In genomic region chr4:2536193-2537010, GRCh38 we compare ENCODE assay signal across 1 cellular context.
TF ChIP-seq lines count a peak whose summit lies in the region.

TSS of gene FAM193A (plus strand) at chr4:2536647. CDS start at chr4:2536916, 269 bp downstream.

TF ChIP-seq in H1, 55 proteins besides CTCF, POLR2A, EP300 and RAD21:
- no peak; the same call in 1 of the 2 replicates for TF ChIP-seq SP4 (IDR thresholded peaks at IDR 0.05; ENCODE audit: low read length)
- TF ChIP-seq POU5F1 (IDR thresholded peaks at IDR 0.05; ENCODE audit: low read depth, low read length) = no peak
- no peak for TF ChIP-seq BCL11A (IDR thresholded peaks at IDR 0.05; ENCODE audit: low read depth in 2 of 2, low read length in 2 of 2)
- 0 out of 2 replicates have a peak, but pooled peaks have one; percentile 28 for TF ChIP-seq JUN (IDR thresholded peaks at IDR 0.05; ENCODE audit: low read depth, low read length)
- TF ChIP-seq GTF2F1 (IDR thresholded peaks at IDR 0.05; ENCODE audit: borderline replicate concordance, low read depth, low read length) = no peak
- TF ChIP-seq NANOG (IDR thresholded peaks at IDR 0.05; ENCODE audit: insufficient read depth, low read depth, low read length, poor library complexity, severe bottlenecking) = peak; percentile 46
- peak; percentile 77; the same call in 1 of the 2 replicates for TF ChIP-seq YY1 (IDR thresholded peaks at IDR 0.05; ENCODE audit: low read depth, low read length)
- peak; percentile 83 for TF ChIP-seq SIX5 (IDR thresholded peaks at IDR 0.05; ENCODE audit: low read depth, low read length)
- no peak for TF ChIP-seq GABPA (IDR thresholded peaks at IDR 0.05; ENCODE audit: borderline replicate concordance, insufficient read depth, low read length)
- TF ChIP-seq TCF12 (IDR thresholded peaks at IDR 0.05; ENCODE audit: low read depth, low read length) = no peak
- TF ChIP-seq SP1 (IDR thresholded peaks at IDR 0.05; ENCODE audit: low read depth, low read length) = peak; percentile 48; the same call in 1 of the 2 replicates
- TF ChIP-seq MAX (IDR thresholded peaks at IDR 0.05) = 0 out of 2 replicates have a peak, but pooled peaks have one; percentile 37
- no peak for TF ChIP-seq EZH2 (IDR thresholded peaks at IDR 0.05; ENCODE audit: low read depth, low read length, severe bottlenecking)
- peak; percentile 75 for TF ChIP-seq TAF1 (IDR thresholded peaks at IDR 0.05; ENCODE audit: low read depth, low read length)
- TF ChIP-seq JUND (IDR thresholded peaks at IDR 0.05; ENCODE audit: low read length) = peak; percentile 79
- TF ChIP-seq SP2 (IDR thresholded peaks at IDR 0.05; ENCODE audit: low read length) = no peak
- no peak for TF ChIP-seq CTBP2 (IDR thresholded peaks at IDR 0.05; ENCODE audit: borderline replicate concordance, insufficient read depth, insufficient read length, low read length)
- no peak for TF ChIP-seq RXRA (IDR thresholded peaks at IDR 0.05; ENCODE audit: insufficient read depth, low read depth, low read length)
- TF ChIP-seq TAF7 (optimal IDR thresholded peaks at IDR 0.05; ENCODE audit: borderline replicate concordance, low read depth, low read length) = peak; percentile 10
- TF ChIP-seq HDAC2 (IDR thresholded peaks at IDR 0.05; ENCODE audit: borderline replicate concordance in 1 of 2, low read depth in 2 of 2, low read length in 2 of 2) = no peak
- no peak for TF ChIP-seq CHD2 (IDR thresholded peaks at IDR 0.05; ENCODE audit: low read length)
- TF ChIP-seq ATF2 (IDR thresholded peaks at IDR 0.05; ENCODE audit: low read length) = no peak
- TF ChIP-seq HDAC6 (IDR thresholded peaks at IDR 0.05; ENCODE audit: low read depth, low read length) = no peak
- no peak for TF ChIP-seq RFX5 (IDR thresholded peaks at IDR 0.05; ENCODE audit: borderline replicate concordance, low read depth, low read length)
- no peak for TF ChIP-seq ZNF274 (IDR thresholded peaks at IDR 0.05; ENCODE audit: borderline replicate concordance, extremely low read depth, low read length)
- TF ChIP-seq EGR1 (IDR thresholded peaks at IDR 0.05; ENCODE audit: borderline replicate concordance, low read depth, low read length) = peak; percentile 61; the same call in 1 of the 2 replicates
- peak; percentile 86 for TF ChIP-seq CREB1 (IDR thresholded peaks at IDR 0.05)
- TF ChIP-seq, protein P1, sequence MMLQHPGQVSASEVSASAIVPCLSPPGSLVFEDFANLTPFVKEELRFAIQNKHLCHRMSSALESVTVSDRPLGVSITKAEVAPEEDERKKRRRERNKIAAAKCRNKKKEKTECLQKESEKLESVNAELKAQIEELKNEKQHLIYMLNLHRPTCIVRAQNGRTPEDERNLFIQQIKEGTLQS (IDR thresholded peaks at IDR 0.05; ENCODE audit: insufficient read depth, low read depth, low read length) = 0 out of 2 replicates have a peak, but pooled peaks have one; percentile 25
- no peak for TF ChIP-seq NRF1 (IDR thresholded peaks at IDR 0.05; ENCODE audit: low read depth, low read length)
- TF ChIP-seq, protein P2, sequence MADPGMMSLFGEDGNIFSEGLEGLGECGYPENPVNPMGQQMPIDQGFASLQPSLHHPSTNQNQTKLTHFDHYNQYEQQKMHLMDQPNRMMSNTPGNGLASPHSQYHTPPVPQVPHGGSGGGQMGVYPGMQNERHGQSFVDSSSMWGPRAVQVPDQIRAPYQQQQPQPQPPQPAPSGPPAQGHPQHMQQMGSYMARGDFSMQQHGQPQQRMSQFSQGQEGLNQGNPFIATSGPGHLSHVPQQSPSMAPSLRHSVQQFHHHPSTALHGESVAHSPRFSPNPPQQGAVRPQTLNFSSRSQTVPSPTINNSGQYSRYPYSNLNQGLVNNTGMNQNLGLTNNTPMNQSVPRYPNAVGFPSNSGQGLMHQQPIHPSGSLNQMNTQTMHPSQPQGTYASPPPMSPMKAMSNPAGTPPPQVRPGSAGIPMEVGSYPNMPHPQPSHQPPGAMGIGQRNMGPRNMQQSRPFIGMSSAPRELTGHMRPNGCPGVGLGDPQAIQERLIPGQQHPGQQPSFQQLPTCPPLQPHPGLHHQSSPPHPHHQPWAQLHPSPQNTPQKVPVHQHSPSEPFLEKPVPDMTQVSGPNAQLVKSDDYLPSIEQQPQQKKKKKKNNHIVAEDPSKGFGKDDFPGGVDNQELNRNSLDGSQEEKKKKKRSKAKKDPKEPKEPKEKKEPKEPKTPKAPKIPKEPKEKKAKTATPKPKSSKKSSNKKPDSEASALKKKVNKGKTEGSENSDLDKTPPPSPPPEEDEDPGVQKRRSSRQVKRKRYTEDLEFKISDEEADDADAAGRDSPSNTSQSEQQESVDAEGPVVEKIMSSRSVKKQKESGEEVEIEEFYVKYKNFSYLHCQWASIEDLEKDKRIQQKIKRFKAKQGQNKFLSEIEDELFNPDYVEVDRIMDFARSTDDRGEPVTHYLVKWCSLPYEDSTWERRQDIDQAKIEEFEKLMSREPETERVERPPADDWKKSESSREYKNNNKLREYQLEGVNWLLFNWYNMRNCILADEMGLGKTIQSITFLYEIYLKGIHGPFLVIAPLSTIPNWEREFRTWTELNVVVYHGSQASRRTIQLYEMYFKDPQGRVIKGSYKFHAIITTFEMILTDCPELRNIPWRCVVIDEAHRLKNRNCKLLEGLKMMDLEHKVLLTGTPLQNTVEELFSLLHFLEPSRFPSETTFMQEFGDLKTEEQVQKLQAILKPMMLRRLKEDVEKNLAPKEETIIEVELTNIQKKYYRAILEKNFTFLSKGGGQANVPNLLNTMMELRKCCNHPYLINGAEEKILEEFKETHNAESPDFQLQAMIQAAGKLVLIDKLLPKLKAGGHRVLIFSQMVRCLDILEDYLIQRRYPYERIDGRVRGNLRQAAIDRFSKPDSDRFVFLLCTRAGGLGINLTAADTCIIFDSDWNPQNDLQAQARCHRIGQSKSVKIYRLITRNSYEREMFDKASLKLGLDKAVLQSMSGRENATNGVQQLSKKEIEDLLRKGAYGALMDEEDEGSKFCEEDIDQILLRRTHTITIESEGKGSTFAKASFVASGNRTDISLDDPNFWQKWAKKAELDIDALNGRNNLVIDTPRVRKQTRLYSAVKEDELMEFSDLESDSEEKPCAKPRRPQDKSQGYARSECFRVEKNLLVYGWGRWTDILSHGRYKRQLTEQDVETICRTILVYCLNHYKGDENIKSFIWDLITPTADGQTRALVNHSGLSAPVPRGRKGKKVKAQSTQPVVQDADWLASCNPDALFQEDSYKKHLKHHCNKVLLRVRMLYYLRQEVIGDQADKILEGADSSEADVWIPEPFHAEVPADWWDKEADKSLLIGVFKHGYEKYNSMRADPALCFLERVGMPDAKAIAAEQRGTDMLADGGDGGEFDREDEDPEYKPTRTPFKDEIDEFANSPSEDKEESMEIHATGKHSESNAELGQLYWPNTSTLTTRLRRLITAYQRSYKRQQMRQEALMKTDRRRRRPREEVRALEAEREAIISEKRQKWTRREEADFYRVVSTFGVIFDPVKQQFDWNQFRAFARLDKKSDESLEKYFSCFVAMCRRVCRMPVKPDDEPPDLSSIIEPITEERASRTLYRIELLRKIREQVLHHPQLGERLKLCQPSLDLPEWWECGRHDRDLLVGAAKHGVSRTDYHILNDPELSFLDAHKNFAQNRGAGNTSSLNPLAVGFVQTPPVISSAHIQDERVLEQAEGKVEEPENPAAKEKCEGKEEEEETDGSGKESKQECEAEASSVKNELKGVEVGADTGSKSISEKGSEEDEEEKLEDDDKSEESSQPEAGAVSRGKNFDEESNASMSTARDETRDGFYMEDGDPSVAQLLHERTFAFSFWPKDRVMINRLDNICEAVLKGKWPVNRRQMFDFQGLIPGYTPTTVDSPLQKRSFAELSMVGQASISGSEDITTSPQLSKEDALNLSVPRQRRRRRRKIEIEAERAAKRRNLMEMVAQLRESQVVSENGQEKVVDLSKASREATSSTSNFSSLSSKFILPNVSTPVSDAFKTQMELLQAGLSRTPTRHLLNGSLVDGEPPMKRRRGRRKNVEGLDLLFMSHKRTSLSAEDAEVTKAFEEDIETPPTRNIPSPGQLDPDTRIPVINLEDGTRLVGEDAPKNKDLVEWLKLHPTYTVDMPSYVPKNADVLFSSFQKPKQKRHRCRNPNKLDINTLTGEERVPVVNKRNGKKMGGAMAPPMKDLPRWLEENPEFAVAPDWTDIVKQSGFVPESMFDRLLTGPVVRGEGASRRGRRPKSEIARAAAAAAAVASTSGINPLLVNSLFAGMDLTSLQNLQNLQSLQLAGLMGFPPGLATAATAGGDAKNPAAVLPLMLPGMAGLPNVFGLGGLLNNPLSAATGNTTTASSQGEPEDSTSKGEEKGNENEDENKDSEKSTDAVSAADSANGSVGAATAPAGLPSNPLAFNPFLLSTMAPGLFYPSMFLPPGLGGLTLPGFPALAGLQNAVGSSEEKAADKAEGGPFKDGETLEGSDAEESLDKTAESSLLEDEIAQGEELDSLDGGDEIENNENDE (IDR thresholded peaks at IDR 0.05; ENCODE audit: insufficient replicate concordance, low read length) = no peak
- TF ChIP-seq TBP (IDR thresholded peaks at IDR 0.05; ENCODE audit: low read depth, low read length) = 0 out of 2 replicates have a peak, but pooled peaks have one; percentile 36
- no peak; the same call in 1 of the 2 replicates for TF ChIP-seq RBBP5 (IDR thresholded peaks at IDR 0.05; ENCODE audit: borderline replicate concordance, low read depth, low read length)
- TF ChIP-seq POLR2AphosphoS5 (IDR thresholded peaks at IDR 0.05; ENCODE audit: low read depth, low read length) = peak; percentile 87; the same call in 1 of the 2 replicates
- TF ChIP-seq, protein P3, sequence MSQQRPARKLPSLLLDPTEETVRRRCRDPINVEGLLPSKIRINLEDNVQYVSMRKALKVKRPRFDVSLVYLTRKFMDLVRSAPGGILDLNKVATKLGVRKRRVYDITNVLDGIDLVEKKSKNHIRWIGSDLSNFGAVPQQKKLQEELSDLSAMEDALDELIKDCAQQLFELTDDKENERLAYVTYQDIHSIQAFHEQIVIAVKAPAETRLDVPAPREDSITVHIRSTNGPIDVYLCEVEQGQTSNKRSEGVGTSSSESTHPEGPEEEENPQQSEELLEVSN (IDR thresholded peaks at IDR 0.05) = no peak
